23 cellular contexts compared by ENCODE assay signal in genomic region chr3:190506271-190506670, GRCh38. TPM values are rescaled to one million over a fixed set of nuclear protein-coding genes. Genes with fewer than 3 reads are reported as not detected.
DNase-seq lines count a peak whose midpoint lies in the region; ATAC-seq and TF ChIP-seq lines count a peak whose summit lies in the region.
"Had no signal": no experiment of that assay in that cellular context is flagged by ENCODE, and none has a peak within 500 bp of the region (broad histone marks: within the 10 kb centered on the region; RNA-seq: fewer than 3 reads in every experiment).

No MANE protein-coding gene starts in this region.

- peak; percentile 37 for ATAC-seq in left colon
- ATAC-seq: A549 had no signal

- TF ChIP-seq CTCF in Calu3 (IDR thresholded peaks at IDR 0.05; ENCODE audit: unreplicated experiment) (no peak), liver (IDR thresholded peaks at IDR 0.05; ENCODE audit: low read depth, low read length, missing input control) (no peak), foreskin fibroblast (IDR thresholded peaks at IDR 0.05; ENCODE audit: low read depth, low read length) (no peak)

- TF ChIP-seq RAD21 in liver (IDR thresholded peaks at IDR 0.05) = peak in 1 of 2 donors; percentile 6

- H3K9me3 ChIP-seq in liver (ENCODE audit: control insufficient read depth in 4 of 4, low read length in 3 of 4) = no peaks in the 10 kb centered on the region
- H3K9me3 ChIP-seq: A549; BE2C; BLaER1 treated with 17β-estradiol and CSF1 and Interleukin-3, amounts not matched to agents 10 nM and 100 nM had no signal

- peak overlapping the region in 1 of 2 donors; percentile 27 for H3K27ac ChIP-seq in liver (ENCODE audit: low read depth in 1 of 2, low read length in 2 of 2)
- H3K27ac ChIP-seq: A549; BLaER1 treated with 17β-estradiol and CSF1 and Interleukin-3, amounts not matched to agents 10 nM and 100 nM had no signal

- intact Hi-C loops in Calu3 (cut with micrococcal nuclease; ENCODE audit: unreplicated experiment) (no loop called here), left colon (cut with DNase I, micrococcal nuclease) (no loop called here)
- intact Hi-C loops in dendritic cell treated with granulocyte-macrophage colony-stimulating factor and Interleukin-4, amounts not matched to agents 40 ng/mL and 50 ng/mL, for 4 days (cut with micrococcal nuclease) = no loop called here

- no peak for DNase-seq in Calu3
- no peak for DNase-seq in left colon
- DNase-seq in foreskin fibroblast = no peak
- DNase-seq in NCI-H82 (lab: John Stamatoyannopoulos, UW) = no peak
- no peak for DNase-seq in NCI-H1694 treated with DMSO at 0.1 percent for 48 hours (lab: John Stamatoyannopoulos, UW)
- no peak for DNase-seq in activated gamma-delta T cell treated with Interleukin-2 at 50 U/mL for 16 hours
- DNase-seq: 8988T; ACHN; AML-193; BE2C; CD8-positive, alpha-beta memory T cell; DMS53; DMS79 treated with DMSO at 0.1 percent for 48 hours; GF-D8; GOT3; H7; HCEC 1CT had no signal

- H3K4me3 ChIP-seq in liver (ENCODE audit: low read depth in 1 of 3, low read length in 3 of 3) = no peak overlapping the region
- H3K4me3 ChIP-seq in foreskin fibroblast (ENCODE audit: low read depth in 1 of 2, low read length in 2 of 2) = no peak overlapping the region
- H3K4me3 ChIP-seq: A549; BLaER1 treated with 17β-estradiol and CSF1 and Interleukin-3, amounts not matched to agents 10 nM and 100 nM had no signal

- H3K27me3 ChIP-seq in liver (ENCODE audit: control insufficient read depth in 4 of 4, insufficient read depth in 4 of 4, low read length in 3 of 4) = no peaks in the 10 kb centered on the region
- H3K27me3 ChIP-seq: BE2C; BLaER1 treated with 17β-estradiol and CSF1 and Interleukin-3, amounts not matched to agents 10 nM and 100 nM had no signal

- H3K4me1 ChIP-seq in liver (ENCODE audit: control insufficient read depth in 4 of 4, insufficient read depth in 4 of 4, low read length in 3 of 4) = peaks cover 7 to 28% (median 21%) of the 10 kb centered on the region in 4 donors
- H3K4me1 ChIP-seq: BE2C had no signal

- H3K36me3 ChIP-seq in liver (ENCODE audit: control insufficient read depth in 4 of 4, insufficient read depth in 3 of 4, low read depth in 1 of 4, low read length in 3 of 4) = no peaks in the 10 kb centered on the region
- H3K36me3 ChIP-seq: BE2C; BLaER1 treated with 17β-estradiol and CSF1 and Interleukin-3, amounts not matched to agents 10 nM and 100 nM had no signal

- no TSS peak for BruUV-seq in Calu3 (replicated peaks; lab: Mats Ljungman, UMichigan)

- WGBS in liver = 81% methylated on average over 4 of the region's 4 CpGs

- no peaks in the 10 kb centered on the region for H3K36me3 Mint-ChIP-seq in Calu3 (ENCODE audit: insufficient read depth, unreplicated experiment)
- H3K36me3 Mint-ChIP-seq in dendritic cell treated with granulocyte-macrophage colony-stimulating factor and Interleukin-4, amounts not matched to agents 40 ng/mL and 50 ng/mL, for 4 days (ENCODE audit: low read depth) = no peaks in the 10 kb centered on the region
- H3K36me3 Mint-ChIP-seq: CD8-positive, alpha-beta memory T cell had no signal

- no peaks in the 10 kb centered on the region for H3K9me3 Mint-ChIP-seq in Calu3 (ENCODE audit: low read depth, unreplicated experiment)
- H3K9me3 Mint-ChIP-seq in dendritic cell treated with granulocyte-macrophage colony-stimulating factor and Interleukin-4, amounts not matched to agents 40 ng/mL and 50 ng/mL, for 4 days = no peaks in the 10 kb centered on the region
- H3K9me3 Mint-ChIP-seq: CD8-positive, alpha-beta memory T cell had no signal

- H3K4me1 Mint-ChIP-seq in Calu3 (ENCODE audit: low read depth, unreplicated experiment) = peaks cover 27% of the 10 kb centered on the region
- H3K4me1 Mint-ChIP-seq in dendritic cell treated with granulocyte-macrophage colony-stimulating factor and Interleukin-4, amounts not matched to agents 40 ng/mL and 50 ng/mL, for 4 days (ENCODE audit: low read depth) = peaks cover 31% of the 10 kb centered on the region
- H3K4me1 Mint-ChIP-seq: CD8-positive, alpha-beta memory T cell had no signal

- CTCF ChIA-PET in Calu3 (lab: Charles Lee) = interaction anchor here (2.2 kb wide), 1 partner anchor 120 kb away, joined by 6 read pairs; no protein-coding TSS in a partner anchor

- H3K9ac ChIP-seq in liver (ENCODE audit: low read depth in 1 of 2, low read length in 2 of 2) = no peak overlapping the region
- H3K9ac ChIP-seq: BLaER1 treated with 17β-estradiol and CSF1 and Interleukin-3, amounts not matched to agents 10 nM and 100 nM had no signal

- peak overlapping the region; percentile 19 for H3K27ac Mint-ChIP-seq in Calu3 (ENCODE audit: unreplicated experiment)
- H3K27ac Mint-ChIP-seq in dendritic cell treated with granulocyte-macrophage colony-stimulating factor and Interleukin-4, amounts not matched to agents 40 ng/mL and 50 ng/mL, for 4 days = peak overlapping the region; percentile 21
- H3K27ac Mint-ChIP-seq: CD8-positive, alpha-beta memory T cell had no signal

- no peaks in the 10 kb centered on the region for H3K27me3 Mint-ChIP-seq in Calu3 (ENCODE audit: unreplicated experiment)
- H3K27me3 Mint-ChIP-seq in dendritic cell treated with granulocyte-macrophage colony-stimulating factor and Interleukin-4, amounts not matched to agents 40 ng/mL and 50 ng/mL, for 4 days = no peaks in the 10 kb centered on the region

- no peak overlapping the region for H3K4me3 Mint-ChIP-seq in Calu3 (ENCODE audit: low read depth, unreplicated experiment)
- H3K4me3 Mint-ChIP-seq in dendritic cell treated with granulocyte-macrophage colony-stimulating factor and Interleukin-4, amounts not matched to agents 40 ng/mL and 50 ng/mL, for 4 days = no peak overlapping the region
- H3K4me3 Mint-ChIP-seq: CD8-positive, alpha-beta memory T cell had no signal

TF ChIP-seq in liver, 16 proteins besides CTCF, POLR2A, EP300 and RAD21:
- TF ChIP-seq ATF3 (IDR thresholded peaks at IDR 0.05) = no peak
- TF ChIP-seq HNF4A (conservative IDR thresholded peaks at IDR 0.05) = peak; percentile 68 to 72
- no peak for TF ChIP-seq REST (IDR thresholded peaks at IDR 0.05)
- TF ChIP-seq, protein P1, sequence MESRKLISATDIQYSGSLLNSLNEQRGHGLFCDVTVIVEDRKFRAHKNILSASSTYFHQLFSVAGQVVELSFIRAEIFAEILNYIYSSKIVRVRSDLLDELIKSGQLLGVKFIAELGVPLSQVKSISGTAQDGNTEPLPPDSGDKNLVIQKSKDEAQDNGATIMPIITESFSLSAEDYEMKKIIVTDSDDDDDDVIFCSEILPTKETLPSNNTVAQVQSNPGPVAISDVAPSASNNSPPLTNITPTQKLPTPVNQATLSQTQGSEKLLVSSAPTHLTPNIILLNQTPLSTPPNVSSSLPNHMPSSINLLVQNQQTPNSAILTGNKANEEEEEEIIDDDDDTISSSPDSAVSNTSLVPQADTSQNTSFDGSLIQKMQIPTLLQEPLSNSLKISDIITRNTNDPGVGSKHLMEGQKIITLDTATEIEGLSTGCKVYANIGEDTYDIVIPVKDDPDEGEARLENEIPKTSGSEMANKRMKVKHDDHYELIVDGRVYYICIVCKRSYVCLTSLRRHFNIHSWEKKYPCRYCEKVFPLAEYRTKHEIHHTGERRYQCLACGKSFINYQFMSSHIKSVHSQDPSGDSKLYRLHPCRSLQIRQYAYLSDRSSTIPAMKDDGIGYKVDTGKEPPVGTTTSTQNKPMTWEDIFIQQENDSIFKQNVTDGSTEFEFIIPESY (IDR thresholded peaks at IDR 0.05) = no peak
- TF ChIP-seq NR2F2 (IDR thresholded peaks at IDR 0.05) = no peak
- no peak for TF ChIP-seq GABPA (IDR thresholded peaks at IDR 0.05 in 1 of 2, conservative IDR thresholded peaks at IDR 0.05 in 1 of 2)
- TF ChIP-seq, protein P2, sequence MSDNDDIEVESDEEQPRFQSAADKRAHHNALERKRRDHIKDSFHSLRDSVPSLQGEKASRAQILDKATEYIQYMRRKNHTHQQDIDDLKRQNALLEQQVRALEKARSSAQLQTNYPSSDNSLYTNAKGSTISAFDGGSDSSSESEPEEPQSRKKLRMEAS (IDR thresholded peaks at IDR 0.05) = no peak
- peak; percentile 83 for TF ChIP-seq YY1 (IDR thresholded peaks at IDR 0.05)
- peak; percentile 62 for TF ChIP-seq SP1 (IDR thresholded peaks at IDR 0.05)
- peak in 1 of 2 donors; percentile 46 for TF ChIP-seq RXRA (IDR thresholded peaks at IDR 0.05)
TF ChIP-seq in liver: peak in this region for 4.

RNA-seq across cellular contexts. Expression of gene IL1RAP, which starts 7.6 kb away (rescaled TPM):
- total RNA-seq in Calu3 (2022) (186 and 239 TPM in 2 replicates), left colon (1 to 10 TPM; 4.9 to 6.1 TPM), liver (100 to 1,000 TPM in 1 of 2 donors, 10 to 100 TPM in 1; 85.1 to 230 TPM)
- polyA plus RNA-seq in liver = 10 to 100 TPM; 53.7 to 58.1 TPM
- total RNA-seq: G401 had no signal

RNA-seq across cellular contexts. Expression of gene TMEM207, which starts 56.6 kb away (rescaled TPM):
- total RNA-seq in Calu3 (2022) = 0.57 and 1.4 TPM in 2 replicates
- total RNA-seq in left colon = not detected
- not detected for total RNA-seq in liver
- polyA plus RNA-seq in liver = not detected
- total RNA-seq: CD8-positive, alpha-beta memory T cell; Daoy; G401; H7 had no signal
- polyA plus RNA-seq: A549; CD8-positive, alpha-beta memory T cell had no signal

Comparison
In these comparisons a context has a peak if more than half of its experiments do, and no peak if none do; other contexts are left out.
1. RNA of gene IL1RAP, which starts 7.6 kb away (total RNA-seq): 85.1 to 230 TPM in liver and 186 to 239 TPM in Calu3; 4.9 to 6.1 TPM in left colon; every median in the first group is over 10 times any median in the second.